In genomic region chrX:37542791-37543190, GRCh38 we compare ENCODE assay signal across 40 cellular contexts. TPM values are rescaled to one million over a fixed set of nuclear protein-coding genes. Genes with fewer than 3 reads are reported as not detected.
"Had no signal": no experiment of that assay in that cellular context is flagged by ENCODE, and none has a peak within 500 bp of the region (broad histone marks: within the 10 kb centered on the region; RNA-seq: fewer than 3 reads in every experiment).

No MANE protein-coding gene starts in this region.

- ATAC-seq: activated naive CD4-positive, alpha-beta T cell treated with anti-CD3 and anti-CD28 coated beads, Interleukin-2, amount 50 U/mL, for 72 hours; activated naive CD8-positive, alpha-beta T cell treated with anti-CD3 and anti-CD28 coated beads, Interleukin-2, amount 50 U/mL, for 24 hours; activated T-cell treated with anti-CD3 and anti-CD28 coated beads, Interleukin-2, amount 50 U/mL, for 4 hours; activated T-cell treated with anti-CD3 and anti-CD28 coated beads, Interleukin-2, amount 50 U/mL, for 72 hours; activated T-helper 17 cell treated with anti-CD3 and anti-CD28 coated beads, Interleukin-2, amount 50 U/mL, for 72 hours; body of pancreas had no signal

- H3K27me3 ChIP-seq: ascending aorta, body of pancreas, brain microvascular endothelial cell, cardiac muscle cell had no signal

- H3K27me3 Mint-ChIP-seq: activated naive CD4-positive, alpha-beta T cell treated with anti-CD3 and anti-CD28 coated beads, Interleukin-2, amount 10 ng/mL, durations not matched to agents 7 days and 5 days; activated naive CD4-positive, alpha-beta T cell treated with anti-CD3 and anti-CD28 coated beads, Interleukin-2, amount 50 U/mL, for 24 hours; activated naive CD8-positive, alpha-beta T cell; activated naive CD8-positive, alpha-beta T cell treated with anti-CD3 and anti-CD28 coated beads for 36 hours; activated naive CD8-positive, alpha-beta T cell treated with anti-CD3 and anti-CD28 coated beads, Interleukin-2, amount 50 U/mL, for 24 hours; activated T-helper 17 cell treated with anti-CD3 and anti-CD28 coated beads, Interleukin-2, amount 50 U/mL, for 72 hours; brain had no signal

- H3K27ac ChIP-seq: adrenal gland, ascending aorta, body of pancreas, brain microvascular endothelial cell, breast epithelium, cardiac muscle cell had no signal

- H3K4me3 ChIP-seq: adrenal gland, ascending aorta, body of pancreas, breast epithelium, cardiac muscle cell had no signal

- H3K36me3 Mint-ChIP-seq: activated naive CD4-positive, alpha-beta T cell treated with anti-CD3 and anti-CD28 coated beads, Interleukin-2, amount 10 ng/mL, durations not matched to agents 7 days and 5 days; activated naive CD4-positive, alpha-beta T cell treated with anti-CD3 and anti-CD28 coated beads, Interleukin-2, amount 50 U/mL, for 24 hours; activated naive CD4-positive, alpha-beta T cell treated with anti-CD3 and anti-CD28 coated beads, Interleukin-2, amount 50 U/mL, for 72 hours; activated naive CD8-positive, alpha-beta T cell; activated naive CD8-positive, alpha-beta T cell treated with anti-CD3 and anti-CD28 coated beads for 36 hours; activated naive CD8-positive, alpha-beta T cell treated with anti-CD3 and anti-CD28 coated beads, Interleukin-2, amount 10 ng/mL, durations not matched to agents 7 days and 5 days; brain had no signal

- H3K27ac Mint-ChIP-seq: activated naive CD4-positive, alpha-beta T cell treated with anti-CD3 and anti-CD28 coated beads for 36 hours; activated naive CD4-positive, alpha-beta T cell treated with anti-CD3 and anti-CD28 coated beads, Interleukin-2, amount 10 ng/mL, durations not matched to agents 7 days and 5 days; activated naive CD4-positive, alpha-beta T cell treated with anti-CD3 and anti-CD28 coated beads, Interleukin-2, amount 50 U/mL, for 24 hours; activated naive CD4-positive, alpha-beta T cell treated with anti-CD3 and anti-CD28 coated beads, Interleukin-2, amount 50 U/mL, for 72 hours; activated naive CD8-positive, alpha-beta T cell; activated naive CD8-positive, alpha-beta T cell treated with anti-CD3 and anti-CD28 coated beads for 36 hours; activated naive CD8-positive, alpha-beta T cell treated with anti-CD3 and anti-CD28 coated beads, Interleukin-2, amount 10 ng/mL, durations not matched to agents 7 days and 5 days; activated naive CD8-positive, alpha-beta T cell treated with anti-CD3 and anti-CD28 coated beads, Interleukin-2, amount 50 U/mL, for 24 hours; activated T-cell treated with anti-CD3 and anti-CD28 coated beads, Interleukin-2, amount 50 U/mL, for 24 hours; activated T-cell treated with anti-CD3 and anti-CD28 coated beads, Interleukin-2, amount 50 U/mL, for 72 hours; activated T-helper 1 cell treated with anti-CD3 and anti-CD28 coated beads, Interleukin-12 subunit alpha, Interleukin-12 subunit beta, Interleukin-2, Interleukin-4 antibody, amounts not matched to agents 30 ng/mL and 10 ng/mL and 1 ng/mL, durations not matched to agents 14 hours and 24 hours and 36 hours; activated T-helper 17 cell treated with anti-CD3 and anti-CD28 coated beads, Interleukin-2, amount 50 U/mL, for 72 hours; activated T-helper 2 cell treated with anti-CD3 and anti-CD28 coated beads, Interferon-gamma antibody, Interleukin-2, Interleukin-4, amounts not matched to agents 10 μg/mL and 5 μg/mL and 100 μg/mL, durations not matched to agents 14 hours and 24 hours and 36 hours; brain had no signal

- DNase-seq: activated effector memory CD4-positive, alpha-beta T cell treated with anti-CD3 and anti-CD28 coated beads, Interleukin-2, amount 50 U/mL, for 16 hours; activated effector memory CD4-positive, alpha-beta T cell treated with Interleukin-2 at 50 U/mL for 16 hours; activated gamma-delta T cell; activated gamma-delta T cell treated with Interleukin-2 at 50 U/mL for 16 hours; activated naive CD4-positive, alpha-beta T cell; activated naive CD4-positive, alpha-beta T cell treated with anti-CD3 and anti-CD28 coated beads for 36 hours; activated naive CD4-positive, alpha-beta T cell treated with anti-CD3 and anti-CD28 coated beads, Interleukin-2, amount 10 ng/mL, durations not matched to agents 7 days and 5 days; activated naive CD4-positive, alpha-beta T cell treated with anti-CD3 and anti-CD28 coated beads, Interleukin-2, amount 50 U/mL, for 16 hours; activated naive CD4-positive, alpha-beta T cell treated with Interleukin-2 at 50 U/mL for 16 hours; activated naive CD8-positive, alpha-beta T cell treated with anti-CD3 and anti-CD28 coated beads for 36 hours; activated naive CD8-positive, alpha-beta T cell treated with anti-CD3 and anti-CD28 coated beads, Interleukin-2, amount 10 ng/mL, durations not matched to agents 7 days and 5 days; activated naive CD8-positive, alpha-beta T cell treated with anti-CD3 and anti-CD28 coated beads, Interleukin-2, amount 50 U/mL, for 24 hours; activated T-cell treated with anti-CD3 and anti-CD28 coated beads for 4 hours; activated T-cell treated with anti-CD3 and anti-CD28 coated beads, Interleukin-2, amount 50 U/mL, for 1 hour; activated T-cell treated with anti-CD3 and anti-CD28 coated beads, Interleukin-2, amount 50 U/mL, for 24 hours; activated T-cell treated with anti-CD3 and anti-CD28 coated beads, Interleukin-2, amount 50 U/mL, for 4 hours; activated T-cell treated with anti-CD3 and anti-CD28 coated beads, Interleukin-2, amount 50 U/mL, for 48 hours; activated T-cell treated with anti-CD3 and anti-CD28 coated beads, Interleukin-2, amount 50 U/mL, for 72 hours; adrenal gland; amniotic stem cell; amygdala; anterior cingulate cortex; body of pancreas; brain microvascular endothelial cell; caudate nucleus; central memory CD4-positive, alpha-beta T cell; cerebellar nuclear complex had no signal

- H3K36me3 ChIP-seq: adrenal gland, ascending aorta, brain microvascular endothelial cell, breast epithelium, cardiac muscle cell had no signal

- H3K4me1 ChIP-seq: adrenal gland, ascending aorta, body of pancreas, breast epithelium had no signal

- FAIRE-seq: astrocyte, bronchial epithelial cell had no signal

- H3K4me3 Mint-ChIP-seq: activated naive CD4-positive, alpha-beta T cell treated with anti-CD3 and anti-CD28 coated beads for 36 hours; activated naive CD4-positive, alpha-beta T cell treated with anti-CD3 and anti-CD28 coated beads, Interleukin-2, amount 10 ng/mL, durations not matched to agents 7 days and 5 days; activated naive CD4-positive, alpha-beta T cell treated with anti-CD3 and anti-CD28 coated beads, Interleukin-2, amount 50 U/mL, for 24 hours; activated naive CD8-positive, alpha-beta T cell; activated naive CD8-positive, alpha-beta T cell treated with anti-CD3 and anti-CD28 coated beads for 36 hours; activated naive CD8-positive, alpha-beta T cell treated with anti-CD3 and anti-CD28 coated beads, Interleukin-2, amount 10 ng/mL, durations not matched to agents 7 days and 5 days; activated naive CD8-positive, alpha-beta T cell treated with anti-CD3 and anti-CD28 coated beads, Interleukin-2, amount 50 U/mL, for 24 hours; activated T-cell treated with anti-CD3 and anti-CD28 coated beads, Interleukin-2, amount 50 U/mL, for 24 hours; activated T-cell treated with anti-CD3 and anti-CD28 coated beads, Interleukin-2, amount 50 U/mL, for 4 hours; activated T-cell treated with anti-CD3 and anti-CD28 coated beads, Interleukin-2, amount 50 U/mL, for 72 hours; activated T-helper 1 cell treated with anti-CD3 and anti-CD28 coated beads, Interleukin-12 subunit alpha, Interleukin-12 subunit beta, Interleukin-2, Interleukin-4 antibody, amounts not matched to agents 30 ng/mL and 10 ng/mL and 1 ng/mL, durations not matched to agents 14 hours and 24 hours and 36 hours; activated T-helper 17 cell treated with anti-CD3 and anti-CD28 coated beads, Interleukin-2, amount 50 U/mL, for 72 hours; brain; central memory CD8-positive, alpha-beta T cell had no signal

- H3K9me3 ChIP-seq: adrenal gland, ascending aorta, body of pancreas had no signal

- H3K9me3 Mint-ChIP-seq: activated naive CD4-positive, alpha-beta T cell treated with anti-CD3 and anti-CD28 coated beads for 36 hours; activated naive CD4-positive, alpha-beta T cell treated with anti-CD3 and anti-CD28 coated beads, Interleukin-2, amount 10 ng/mL, durations not matched to agents 7 days and 5 days; activated naive CD4-positive, alpha-beta T cell treated with anti-CD3 and anti-CD28 coated beads, Interleukin-2, amount 50 U/mL, for 24 hours; activated naive CD4-positive, alpha-beta T cell treated with anti-CD3 and anti-CD28 coated beads, Interleukin-2, amount 50 U/mL, for 72 hours; activated naive CD8-positive, alpha-beta T cell treated with anti-CD3 and anti-CD28 coated beads for 36 hours; activated naive CD8-positive, alpha-beta T cell treated with anti-CD3 and anti-CD28 coated beads, Interleukin-2, amount 10 ng/mL, durations not matched to agents 7 days and 5 days; activated naive CD8-positive, alpha-beta T cell treated with anti-CD3 and anti-CD28 coated beads, Interleukin-2, amount 50 U/mL, for 24 hours; activated T-cell treated with anti-CD3 and anti-CD28 coated beads, Interleukin-2, amount 50 U/mL, for 24 hours; activated T-cell treated with anti-CD3 and anti-CD28 coated beads, Interleukin-2, amount 50 U/mL, for 4 hours; activated T-cell treated with anti-CD3 and anti-CD28 coated beads, Interleukin-2, amount 50 U/mL, for 72 hours; activated T-helper 1 cell treated with anti-CD3 and anti-CD28 coated beads, Interleukin-12 subunit alpha, Interleukin-12 subunit beta, Interleukin-2, Interleukin-4 antibody, amounts not matched to agents 30 ng/mL and 10 ng/mL and 1 ng/mL, durations not matched to agents 14 hours and 24 hours and 36 hours; activated T-helper 17 cell treated with anti-CD3 and anti-CD28 coated beads, Interleukin-2, amount 50 U/mL, for 72 hours; activated T-helper 2 cell treated with anti-CD3 and anti-CD28 coated beads, Interferon-gamma antibody, Interleukin-2, Interleukin-4, amounts not matched to agents 10 μg/mL and 5 μg/mL and 100 μg/mL, durations not matched to agents 14 hours and 24 hours and 36 hours; central memory CD8-positive, alpha-beta T cell had no signal

- H3K4me1 Mint-ChIP-seq: activated naive CD4-positive, alpha-beta T cell treated with anti-CD3 and anti-CD28 coated beads, Interleukin-2, amount 10 ng/mL, durations not matched to agents 7 days and 5 days; activated naive CD4-positive, alpha-beta T cell treated with anti-CD3 and anti-CD28 coated beads, Interleukin-2, amount 50 U/mL, for 24 hours; activated naive CD8-positive, alpha-beta T cell treated with anti-CD3 and anti-CD28 coated beads for 36 hours; activated naive CD8-positive, alpha-beta T cell treated with anti-CD3 and anti-CD28 coated beads, Interleukin-2, amount 10 ng/mL, durations not matched to agents 7 days and 5 days; activated naive CD8-positive, alpha-beta T cell treated with anti-CD3 and anti-CD28 coated beads, Interleukin-2, amount 50 U/mL, for 24 hours; activated T-helper 17 cell treated with anti-CD3 and anti-CD28 coated beads, Interleukin-2, amount 50 U/mL, for 72 hours; brain; central memory CD8-positive, alpha-beta T cell had no signal

RNA-seq across cellular contexts. Expression of gene LANCL3, which starts 28.7 kb away (rescaled TPM):
- polyA plus RNA-seq: cardiac muscle cell had no signal
